ENCODE assay signal across 1 cellular context in the genomic region with DNA sequence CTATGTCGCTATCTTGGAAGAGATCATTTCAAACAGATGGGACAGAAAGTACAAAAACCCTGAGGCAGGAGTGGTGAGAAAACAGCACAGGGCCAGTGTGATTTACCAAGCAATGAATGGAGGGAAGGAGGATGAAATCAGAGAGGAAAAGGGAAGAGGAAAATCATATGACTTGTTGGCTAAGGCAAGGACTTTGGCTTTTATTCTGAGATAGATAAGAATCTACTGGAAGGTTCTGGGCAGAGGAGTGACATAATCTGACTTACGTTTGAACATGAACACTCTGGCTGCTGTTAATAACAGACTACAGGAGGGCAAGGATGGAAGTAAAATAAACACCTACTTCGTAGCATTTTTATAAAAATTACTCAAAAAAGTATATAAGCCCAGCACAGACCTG.
TF ChIP-seq lines count a peak whose summit lies in the region.

No MANE protein-coding gene starts in this region.

TF ChIP-seq in GM23338, 12 proteins besides CTCF, POLR2A, EP300 and RAD21 (continued from another document):
- TF ChIP-seq, protein P1, sequence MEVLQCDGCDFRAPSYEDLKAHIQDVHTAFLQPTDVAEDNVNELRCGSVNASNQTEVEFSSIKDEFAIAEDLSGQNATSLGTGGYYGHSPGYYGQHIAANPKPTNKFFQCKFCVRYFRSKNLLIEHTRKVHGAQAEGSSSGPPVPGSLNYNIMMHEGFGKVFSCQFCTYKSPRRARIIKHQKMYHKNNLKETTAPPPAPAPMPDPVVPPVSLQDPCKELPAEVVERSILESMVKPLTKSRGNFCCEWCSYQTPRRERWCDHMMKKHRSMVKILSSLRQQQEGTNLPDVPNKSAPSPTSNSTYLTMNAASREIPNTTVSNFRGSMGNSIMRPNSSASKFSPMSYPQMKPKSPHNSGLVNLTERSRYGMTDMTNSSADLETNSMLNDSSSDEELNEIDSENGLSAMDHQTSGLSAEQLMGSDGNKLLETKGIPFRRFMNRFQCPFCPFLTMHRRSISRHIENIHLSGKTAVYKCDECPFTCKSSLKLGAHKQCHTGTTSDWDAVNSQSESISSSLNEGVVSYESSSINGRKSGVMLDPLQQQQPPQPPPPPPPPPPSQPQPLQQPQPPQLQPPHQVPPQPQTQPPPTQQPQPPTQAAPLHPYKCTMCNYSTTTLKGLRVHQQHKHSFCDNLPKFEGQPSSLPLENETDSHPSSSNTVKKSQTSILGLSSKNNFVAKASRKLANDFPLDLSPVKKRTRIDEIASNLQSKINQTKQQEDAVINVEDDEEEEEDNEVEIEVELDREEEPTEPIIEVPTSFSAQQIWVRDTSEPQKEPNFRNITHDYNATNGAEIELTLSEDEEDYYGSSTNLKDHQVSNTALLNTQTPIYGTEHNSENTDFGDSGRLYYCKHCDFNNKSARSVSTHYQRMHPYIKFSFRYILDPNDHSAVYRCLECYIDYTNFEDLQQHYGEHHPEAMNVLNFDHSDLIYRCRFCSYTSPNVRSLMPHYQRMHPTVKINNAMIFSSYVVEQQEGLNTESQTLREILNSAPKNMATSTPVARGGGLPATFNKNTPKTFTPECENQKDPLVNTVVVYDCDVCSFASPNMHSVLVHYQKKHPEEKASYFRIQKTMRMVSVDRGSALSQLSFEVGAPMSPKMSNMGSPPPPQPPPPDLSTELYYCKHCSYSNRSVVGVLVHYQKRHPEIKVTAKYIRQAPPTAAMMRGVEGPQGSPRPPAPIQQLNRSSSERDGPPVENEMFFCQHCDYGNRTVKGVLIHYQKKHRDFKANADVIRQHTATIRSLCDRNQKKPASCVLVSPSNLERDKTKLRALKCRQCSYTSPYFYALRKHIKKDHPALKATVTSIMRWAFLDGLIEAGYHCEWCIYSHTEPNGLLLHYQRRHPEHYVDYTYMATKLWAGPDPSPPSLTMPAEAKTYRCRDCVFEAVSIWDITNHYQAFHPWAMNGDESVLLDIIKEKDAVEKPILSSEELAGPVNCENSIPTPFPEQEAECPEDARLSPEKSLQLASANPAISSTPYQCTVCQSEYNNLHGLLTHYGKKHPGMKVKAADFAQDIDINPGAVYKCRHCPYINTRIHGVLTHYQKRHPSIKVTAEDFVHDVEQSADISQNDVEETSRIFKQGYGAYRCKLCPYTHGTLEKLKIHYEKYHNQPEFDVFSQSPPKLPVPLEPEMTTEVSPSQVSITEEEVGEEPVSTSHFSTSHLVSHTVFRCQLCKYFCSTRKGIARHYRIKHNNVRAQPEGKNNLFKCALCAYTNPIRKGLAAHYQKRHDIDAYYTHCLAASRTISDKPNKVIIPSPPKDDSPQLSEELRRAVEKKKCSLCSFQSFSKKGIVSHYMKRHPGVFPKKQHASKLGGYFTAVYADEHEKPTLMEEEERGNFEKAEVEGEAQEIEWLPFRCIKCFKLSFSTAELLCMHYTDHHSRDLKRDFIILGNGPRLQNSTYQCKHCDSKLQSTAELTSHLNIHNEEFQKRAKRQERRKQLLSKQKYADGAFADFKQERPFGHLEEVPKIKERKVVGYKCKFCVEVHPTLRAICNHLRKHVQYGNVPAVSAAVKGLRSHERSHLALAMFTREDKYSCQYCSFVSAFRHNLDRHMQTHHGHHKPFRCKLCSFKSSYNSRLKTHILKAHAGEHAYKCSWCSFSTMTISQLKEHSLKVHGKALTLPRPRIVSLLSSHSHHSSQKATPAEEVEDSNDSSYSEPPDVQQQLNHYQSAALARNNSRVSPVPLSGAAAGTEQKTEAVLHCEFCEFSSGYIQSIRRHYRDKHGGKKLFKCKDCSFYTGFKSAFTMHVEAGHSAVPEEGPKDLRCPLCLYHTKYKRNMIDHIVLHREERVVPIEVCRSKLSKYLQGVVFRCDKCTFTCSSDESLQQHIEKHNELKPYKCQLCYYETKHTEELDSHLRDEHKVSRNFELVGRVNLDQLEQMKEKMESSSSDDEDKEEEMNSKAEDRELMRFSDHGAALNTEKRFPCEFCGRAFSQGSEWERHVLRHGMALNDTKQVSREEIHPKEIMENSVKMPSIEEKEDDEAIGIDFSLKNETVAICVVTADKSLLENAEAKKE (CRISPR knock-in tag; IDR thresholded peaks at IDR 0.05) = no peak
- no peak for TF ChIP-seq CREB1 (CRISPR knock-in tag; IDR thresholded peaks at IDR 0.05; ENCODE audit: low read depth)
TF ChIP-seq in GM23338: peak in this region for 0.
